In the genomic region with DNA sequence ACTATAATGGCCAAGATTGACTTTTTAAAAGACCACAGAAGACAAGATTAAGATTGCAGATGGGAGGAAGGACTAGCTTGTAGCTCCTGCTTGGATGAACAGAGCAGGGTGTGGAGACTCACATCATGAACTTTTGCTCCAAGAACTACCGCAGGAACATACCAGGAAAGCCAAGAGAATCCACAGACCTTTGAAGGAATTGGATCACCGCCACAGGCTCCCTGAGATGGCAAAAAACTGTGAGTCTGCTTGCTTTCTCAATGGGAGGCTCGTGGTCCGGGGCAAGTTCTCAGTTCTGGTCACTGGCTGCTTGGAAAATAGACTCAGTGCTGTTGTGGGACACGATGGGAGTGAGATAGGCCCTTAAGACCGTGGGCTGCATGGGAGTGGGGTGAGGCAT, we compare ENCODE assay signal across 37 cellular contexts.
"Had no signal": no experiment of that assay in that cellular context is flagged by ENCODE, and none has a peak within 500 bp of the region (broad histone marks: within the 10 kb centered on the region; RNA-seq: fewer than 3 reads in every experiment).

No MANE protein-coding gene starts in this region.

- DNase-seq: activated CD4-positive, alpha-beta T cell treated with anti-CD3 and anti-CD28 coated beads for 4 hours; activated CD4-positive, alpha-beta T cell treated with anti-CD3 and anti-CD28 coated beads, Interleukin-2, amount 50 U/mL, for 48 hours; activated CD8-positive, alpha-beta memory T cell treated with anti-CD3 and anti-CD28 coated beads, Interleukin-2, amount 50 U/mL, for 4 hours; activated effector memory CD4-positive, alpha-beta T cell treated with anti-CD3 and anti-CD28 coated beads, Interleukin-2, amount 50 U/mL, for 16 hours; activated naive CD4-positive, alpha-beta T cell treated with anti-CD3 and anti-CD28 coated beads for 36 hours; activated naive CD8-positive, alpha-beta T cell treated with anti-CD3 and anti-CD28 coated beads for 36 hours; activated T-cell treated with anti-CD3 and anti-CD28 coated beads, Interleukin-2, amount 50 U/mL, for 1 hour; adrenal gland; colonic mucosa; effector CD8-positive, alpha-beta T cell; esophagus squamous epithelium; gastrocnemius medialis; glutamatergic neuron; left cardiac atrium; left ventricle myocardium superior; naive thymus-derived CD4-positive, alpha-beta T cell; nucleus accumbens; pancreas; stimulated activated CD4-positive, alpha-beta T cell treated with anti-CD3 and anti-CD28 coated beads, Interleukin-2, amount 100 ng/mL, for 24 hours; stimulated activated naive B cell treated with anti-CD40 and anti-IgM and Interleukin-4, amounts not matched to agents 10 μg/mL and 1 μg/mL and 100 μg/mL, for 72 hours; stomach; T-helper 1 cell; T-helper 9 cell; thyroid gland; upper lobe of left lung had no signal

- H3K27me3 Mint-ChIP-seq: activated naive CD8-positive, alpha-beta T cell treated with anti-CD3 and anti-CD28 coated beads for 36 hours; central memory CD8-positive, alpha-beta T cell; naive thymus-derived CD4-positive, alpha-beta T cell; stimulated activated naive B cell treated with anti-CD40 and anti-IgM and Interleukin-4, amounts not matched to agents 10 μg/mL and 1 μg/mL and 100 μg/mL, for 72 hours had no signal

- H3K4me1 ChIP-seq: adrenal gland, ascending aorta, colonic mucosa, esophagus squamous epithelium, gastrocnemius medialis, pancreas, prostate gland, stomach, thyroid gland, upper lobe of left lung had no signal

- H3K27ac ChIP-seq: adrenal gland, ascending aorta, colonic mucosa, epithelial cell of prostate, esophagus squamous epithelium, gastrocnemius medialis, hepatocyte, pancreas, prostate gland, stomach, thyroid gland, upper lobe of left lung, VCaP had no signal

- H3K36me3 Mint-ChIP-seq: activated naive CD8-positive, alpha-beta T cell treated with anti-CD3 and anti-CD28 coated beads for 36 hours; naive thymus-derived CD4-positive, alpha-beta T cell had no signal

- FAIRE-seq: bronchial epithelial cell, endometrium, keratinocyte, pancreas, TTC549 had no signal

- H3K4me1 Mint-ChIP-seq: activated naive CD8-positive, alpha-beta T cell treated with anti-CD3 and anti-CD28 coated beads for 36 hours; central memory CD8-positive, alpha-beta T cell; naive thymus-derived CD4-positive, alpha-beta T cell; stimulated activated naive B cell treated with anti-CD40 and anti-IgM and Interleukin-4, amounts not matched to agents 10 μg/mL and 1 μg/mL and 100 μg/mL, for 72 hours had no signal

- H3K4me2 ChIP-seq: hepatocyte, smooth muscle cell had no signal

- H3K36me3 ChIP-seq: adrenal gland, ascending aorta, colonic mucosa, esophagus squamous epithelium, gastrocnemius medialis, pancreas, prostate gland, stomach, thyroid gland, upper lobe of left lung had no signal

- H3K27ac Mint-ChIP-seq: activated naive CD4-positive, alpha-beta T cell treated with anti-CD3 and anti-CD28 coated beads for 36 hours; activated naive CD8-positive, alpha-beta T cell treated with anti-CD3 and anti-CD28 coated beads for 36 hours; activated T-helper 1 cell treated with anti-CD3 and anti-CD28 coated beads, Interleukin-12 subunit alpha, Interleukin-12 subunit beta, Interleukin-2, Interleukin-4 antibody, amounts not matched to agents 30 ng/mL and 10 ng/mL and 1 ng/mL, durations not matched to agents 14 hours and 24 hours and 36 hours; naive thymus-derived CD4-positive, alpha-beta T cell; stimulated activated naive B cell treated with anti-CD40 and anti-IgM and Interleukin-4, amounts not matched to agents 10 μg/mL and 1 μg/mL and 100 μg/mL, for 72 hours had no signal

- H3K79me2 ChIP-seq: hepatocyte had no signal

- H3K27me3 ChIP-seq: ascending aorta, colonic mucosa, esophagus squamous epithelium, gastrocnemius medialis, hepatocyte, pancreas, stomach, thyroid gland, upper lobe of left lung had no signal

- H3K4me3 Mint-ChIP-seq: activated naive CD4-positive, alpha-beta T cell treated with anti-CD3 and anti-CD28 coated beads for 36 hours; activated naive CD8-positive, alpha-beta T cell treated with anti-CD3 and anti-CD28 coated beads for 36 hours; activated T-helper 1 cell treated with anti-CD3 and anti-CD28 coated beads, Interleukin-12 subunit alpha, Interleukin-12 subunit beta, Interleukin-2, Interleukin-4 antibody, amounts not matched to agents 30 ng/mL and 10 ng/mL and 1 ng/mL, durations not matched to agents 14 hours and 24 hours and 36 hours; central memory CD8-positive, alpha-beta T cell; naive thymus-derived CD4-positive, alpha-beta T cell; stimulated activated naive B cell treated with anti-CD40 and anti-IgM and Interleukin-4, amounts not matched to agents 10 μg/mL and 1 μg/mL and 100 μg/mL, for 72 hours had no signal

- H3K4me3 ChIP-seq: adrenal gland, ascending aorta, colonic mucosa, esophagus squamous epithelium, gastrocnemius medialis, hepatocyte, pancreas, prostate gland, smooth muscle cell, stomach, thyroid gland, upper lobe of left lung had no signal

- H3K9me3 ChIP-seq: adrenal gland, colonic mucosa, gastrocnemius medialis, pancreas, prostate gland, thyroid gland had no signal

- H2AFZ ChIP-seq: hepatocyte had no signal
